In genomic region chr16:4767872-4768548, GRCh38 we compare ENCODE assay signal across 8 cellular contexts. TPM values are rescaled to one million over a fixed set of nuclear protein-coding genes. Genes with fewer than 3 reads are reported as not detected.
DNase-seq lines count a peak whose midpoint lies in the region; ATAC-seq, FAIRE-seq and TF ChIP-seq lines count a peak whose summit lies in the region.

No MANE protein-coding gene starts in this region.

- no peaks in the 10 kb centered on the region for H3K9me3 ChIP-seq in BLaER1 treated with 17β-estradiol and CSF1 and Interleukin-3, amounts not matched to agents 10 nM and 100 nM (replicated peaks in 1 of 11)
- H3K9me3 ChIP-seq in endothelial cell of umbilical vein (replicated peaks; ENCODE audit: control insufficient read depth, insufficient read depth, low read length) (no peaks in the 10 kb centered on the region), neural progenitor cell (ENCODE audit: low read depth) (no peaks in the 10 kb centered on the region)

- H2AFZ ChIP-seq in endothelial cell of umbilical vein (ENCODE audit: low read depth, low read length) (peak overlapping the region; percentile 80), neural progenitor cell (replicated peaks) (peak overlapping the region; percentile 68)

- peaks cover 21% of the 10 kb centered on the region for H3F3A ChIP-seq in neural progenitor cell (ENCODE audit: low read depth)

- H3K4me3 Mint-ChIP-seq in neural progenitor cell = peak overlapping the region; percentile 86

- peaks cover 22% of the 10 kb centered on the region for H3K4me1 Mint-ChIP-seq in neural progenitor cell

- H3K9me3 Mint-ChIP-seq in neural progenitor cell = no peaks in the 10 kb centered on the region

- no peak for TF ChIP-seq CTCF in endothelial cell of umbilical vein (IDR thresholded peaks at IDR 0.05; ENCODE audit: extremely low read depth in 1 of 2, insufficient read depth in 1 of 2, low read depth in 1 of 2, low read length in 2 of 2)
- no peak for TF ChIP-seq CTCF in neural progenitor cell (IDR thresholded peaks at IDR 0.05)

- POLR2A ChIA-PET in endothelial cell of umbilical vein (lab: Charles Lee) = interaction anchor here (1.0 kb wide), 1 partner anchor 35 kb away, joined by 3 read pairs; the partner anchor contains the start of gene ROGDI

- H3K9me1 ChIP-seq in endothelial cell of umbilical vein (replicated peaks; ENCODE audit: control insufficient read depth, extremely low read depth, insufficient read depth, low read length) = no peaks in the 10 kb centered on the region

- H3K4me3 ChIP-seq in BLaER1 treated with 17β-estradiol and CSF1 and Interleukin-3, amounts not matched to agents 10 nM and 100 nM = peak overlapping the region; percentile 47 to 99 (median 56)
- peak overlapping the region; percentile 14 to 68 (median 51) for H3K4me3 ChIP-seq in endothelial cell of umbilical vein (replicated peaks in 1 of 3; ENCODE audit: insufficient read depth in 1 of 3, low read depth in 1 of 3, low read length in 3 of 3)
- H3K4me3 ChIP-seq in neural progenitor cell = peak overlapping the region; percentile 93

- H3K27me3 Mint-ChIP-seq in neural progenitor cell (ENCODE audit: insufficient read depth, low read depth) = peaks cover 3% of the 10 kb centered on the region

- H3K79me2 ChIP-seq in endothelial cell of umbilical vein (ENCODE audit: control insufficient read depth, insufficient read depth, low read length) = peaks cover 12% of the 10 kb centered on the region
- H3K79me2 ChIP-seq in neural progenitor cell (ENCODE audit: low read depth) = peaks cover 17% of the 10 kb centered on the region

- TF ChIP-seq POLR2A in endothelial cell of umbilical vein (IDR thresholded peaks at IDR 0.05; ENCODE audit: low read depth, low read length) = no peak

- H3K27ac Mint-ChIP-seq in neural progenitor cell = peak overlapping the region; percentile 90

- peaks cover 22 to 28% (median 25%) of the 10 kb centered on the region in 11 experiments for H3K36me3 ChIP-seq in BLaER1 treated with 17β-estradiol and CSF1 and Interleukin-3, amounts not matched to agents 10 nM and 100 nM
- H3K36me3 ChIP-seq in endothelial cell of umbilical vein (ENCODE audit: control insufficient read depth in 2 of 2, extremely low read depth in 1 of 2, insufficient read depth in 2 of 2, low read length in 2 of 2) (peaks cover 0 to 13% of the 10 kb centered on the region in 2 experiments), neural progenitor cell (no peaks in the 10 kb centered on the region)

- BruUV-seq in endothelial cell of umbilical vein (replicated peaks; lab: Mats Ljungman, UMichigan) = no TSS peak

- peak; percentile 8 for ATAC-seq in GM21447 (IDR thresholded peaks at IDR 0.05; ENCODE audit: unreplicated experiment)
- ATAC-seq in HG03175 (IDR thresholded peaks at IDR 0.05; ENCODE audit: unreplicated experiment) = no peak

- peak overlapping the region in 9 of 11 experiments; percentile 36 to 94 (median 58); a peak in 16 of 22 replicates for H3K27ac ChIP-seq in BLaER1 treated with 17β-estradiol and CSF1 and Interleukin-3, amounts not matched to agents 10 nM and 100 nM
- peak overlapping the region; percentile 33 for H3K27ac ChIP-seq in endothelial cell of umbilical vein (ENCODE audit: insufficient read depth, low read depth, low read length)
- no peak overlapping the region for H3K27ac ChIP-seq in neural progenitor cell

- H3K27me3 ChIP-seq in BLaER1 treated with 17β-estradiol and CSF1 and Interleukin-3, amounts not matched to agents 10 nM and 100 nM = no peaks in the 10 kb centered on the region
- H3K27me3 ChIP-seq in endothelial cell of umbilical vein (ENCODE audit: control insufficient read depth in 2 of 2, insufficient read depth in 2 of 2, low read length in 2 of 2) = no peaks in the 10 kb centered on the region
- H3K27me3 ChIP-seq in neural progenitor cell = no peaks in the 10 kb centered on the region

- peak overlapping the region; percentile 43 to 96 (median 57); a peak in 21 of 22 replicates for H3K9ac ChIP-seq in BLaER1 treated with 17β-estradiol and CSF1 and Interleukin-3, amounts not matched to agents 10 nM and 100 nM
- peak overlapping the region; percentile 53 for H3K9ac ChIP-seq in endothelial cell of umbilical vein (replicated peaks; ENCODE audit: extremely low read depth, insufficient read depth, low read length)
- H3K9ac ChIP-seq in neural progenitor cell = no peak overlapping the region

- FAIRE-seq in endothelial cell of umbilical vein (lab: Jason Lieb, UNC) = no peak

- CTCF ChIA-PET in endothelial cell of umbilical vein (lab: Charles Lee) = interaction anchor here (0.9 to 1.4 kb wide), 3 partner anchors 34 to 189 kb away, joined by 3 to 6 read pairs (median 3); partner anchors contain the start of genes ANKS3, DNAAF8 and ROGDI

- H4K20me1 ChIP-seq in BLaER1 treated with 17β-estradiol and CSF1 and Interleukin-3, amounts not matched to agents 10 nM and 100 nM = peaks cover 0 to 32% (median 11%) of the 10 kb centered on the region in 11 experiments; a peak in 11 of 22 replicates
- no peaks in the 10 kb centered on the region for H4K20me1 ChIP-seq in endothelial cell of umbilical vein (replicated peaks; ENCODE audit: control insufficient read depth, extremely low read depth, insufficient read depth, low read length)
- no peaks in the 10 kb centered on the region for H4K20me1 ChIP-seq in neural progenitor cell (ENCODE audit: low read depth)

- H3K36me3 Mint-ChIP-seq in neural progenitor cell = no peaks in the 10 kb centered on the region

- peak overlapping the region; percentile 85 to 99 (median 93) for H3K4me2 ChIP-seq in BLaER1 treated with 17β-estradiol and CSF1 and Interleukin-3, amounts not matched to agents 10 nM and 100 nM
- H3K4me2 ChIP-seq in endothelial cell of umbilical vein (ENCODE audit: insufficient read depth, low read length) = peak overlapping the region; percentile 90
- peak overlapping the region; percentile 89 for H3K4me2 ChIP-seq in neural progenitor cell

- dilution Hi-C loops in endothelial cell of umbilical vein (cut with MboI; ENCODE audit: extremely low pct_ligation_motif_present, low sequenced_read_pairs) = no loop called here

- DNase-seq in RPMI7951 (ENCODE audit: low read depth) (peak; percentile 55), endothelial cell of umbilical vein (ENCODE audit: low read depth, low spot score) (no peak), neural progenitor cell (ENCODE audit: low spot score) (no peak), activated gamma-delta T cell treated with Interleukin-2 at 50 U/mL for 16 hours (no peak)
- DNase-seq in stimulated activated CD4-positive, alpha-beta T cell treated with anti-CD3 and anti-CD28 coated beads, Interleukin-4, amount 100 ng/mL, for 4 hours = no peak

- H3K4me1 ChIP-seq in BLaER1 treated with 17β-estradiol and CSF1 and Interleukin-3, amounts not matched to agents 10 nM and 100 nM = peaks cover 31 to 50% (median 39%) of the 10 kb centered on the region in 10 experiments
- H3K4me1 ChIP-seq in endothelial cell of umbilical vein (ENCODE audit: control insufficient read depth, extremely low read depth, insufficient read depth, low read length) (peaks cover 15% of the 10 kb centered on the region), neural progenitor cell (no peaks in the 10 kb centered on the region)

- intact Hi-C loops in endothelial cell of umbilical vein (cut with micrococcal nuclease) = loop anchor here (1.0 to 2.0 kb wide), 3 partner anchors 34 to 189 kb away; partner anchors contain the start of genes ANKS3, DNAAF8 and ROGDI

RNA-seq across cellular contexts. Expression of gene ZNF500, which starts 1.0 kb away (rescaled TPM):
- total RNA-seq in RPMI7951 (2014; rRNA removed; shearing (Covaris generic)) = 5.2 and 5.4 TPM in 2 replicates
- 12.2 and 13.5 TPM in 2 replicates for total RNA-seq in endothelial cell of umbilical vein
- 8.6 and 12.8 TPM in 2 replicates for polyA plus RNA-seq in endothelial cell of umbilical vein
- 5.2 and 6.2 TPM in 2 replicates for polyA plus RNA-seq in endothelial cell of umbilical vein (2011; cell fraction: cytosol; rRNA removed)
- polyA plus RNA-seq in endothelial cell of umbilical vein (2011; cell fraction: nucleus; rRNA removed) = 13.1 and 14.2 TPM in 2 replicates
- polyA plus RNA-seq in endothelial cell of umbilical vein (2012) = 4.7 and 5.1 TPM in 2 replicates
- 6.4 and 10.3 TPM in 2 replicates for polyA minus RNA-seq in endothelial cell of umbilical vein
- 6.5 TPM for polyA minus RNA-seq in endothelial cell of umbilical vein (2011; cell fraction: cytosol; rRNA and poly(A)+ RNA removed)
- polyA minus RNA-seq in endothelial cell of umbilical vein (2011; cell fraction: nucleus; rRNA and poly(A)+ RNA removed) = 5.6 and 7.4 TPM in 2 replicates
- total RNA-seq in neural progenitor cell (ENCODE audit: low replicate concordance) = 4.2 and 17.9 TPM in 2 replicates

RNA-seq across cellular contexts. Expression of gene SEPTIN12, which starts 20.1 kb away (rescaled TPM):
- not detected in 2 replicates for total RNA-seq in RPMI7951 (2014; rRNA removed; shearing (Covaris generic))
- total RNA-seq in endothelial cell of umbilical vein (not detected in 2 replicates), neural progenitor cell (ENCODE audit: low replicate concordance) (not detected in 2 replicates)
- polyA plus RNA-seq in endothelial cell of umbilical vein = not detected in 2 replicates
- not detected in 2 replicates for polyA plus RNA-seq in endothelial cell of umbilical vein (2011; cell fraction: cytosol; rRNA removed)
- 0.45 TPM in 1 of 2 replicates, not detected in the other for polyA plus RNA-seq in endothelial cell of umbilical vein (2011; cell fraction: nucleus; rRNA removed)
- polyA plus RNA-seq in endothelial cell of umbilical vein (2012) = not detected in 2 replicates
- not detected in 2 replicates for polyA minus RNA-seq in endothelial cell of umbilical vein
- not detected for polyA minus RNA-seq in endothelial cell of umbilical vein (2011; cell fraction: cytosol; rRNA and poly(A)+ RNA removed)
- polyA minus RNA-seq in endothelial cell of umbilical vein (2011; cell fraction: nucleus; rRNA and poly(A)+ RNA removed) = not detected in 2 replicates

RNA-seq across cellular contexts. Expression of gene SMIM22, which starts 27.2 kb away (rescaled TPM):
- total RNA-seq in RPMI7951 (2014; rRNA removed; shearing (Covaris generic)) = not detected in 2 replicates
- not detected in 2 replicates for total RNA-seq in endothelial cell of umbilical vein
- not detected in 2 replicates for polyA plus RNA-seq in endothelial cell of umbilical vein
- polyA plus RNA-seq in endothelial cell of umbilical vein (2011; cell fraction: cytosol; rRNA removed) = not detected in 2 replicates
- polyA plus RNA-seq in endothelial cell of umbilical vein (2011; cell fraction: nucleus; rRNA removed) = not detected in 2 replicates
- polyA plus RNA-seq in endothelial cell of umbilical vein (2012) = not detected in 2 replicates
- not detected in 2 replicates for polyA minus RNA-seq in endothelial cell of umbilical vein
- polyA minus RNA-seq in endothelial cell of umbilical vein (2011; cell fraction: cytosol; rRNA and poly(A)+ RNA removed) = not detected
- not detected in 2 replicates for polyA minus RNA-seq in endothelial cell of umbilical vein (2011; cell fraction: nucleus; rRNA and poly(A)+ RNA removed)
- total RNA-seq in neural progenitor cell (ENCODE audit: low replicate concordance) = not detected in 2 replicates

RNA-seq across cellular contexts. Expression of gene DNAAF8, which starts 33.7 kb away (rescaled TPM):
- 0.36 and 0.49 TPM in 2 replicates for total RNA-seq in RPMI7951 (2014; rRNA removed; shearing (Covaris generic))
- total RNA-seq in endothelial cell of umbilical vein (1.0 TPM in 1 of 2 replicates, not detected in the other), neural progenitor cell (ENCODE audit: low replicate concordance) (not detected in 2 replicates)
- polyA plus RNA-seq in endothelial cell of umbilical vein = 0.49 and 0.58 TPM in 2 replicates
- polyA plus RNA-seq in endothelial cell of umbilical vein (2011; cell fraction: cytosol; rRNA removed) = 0.49 and 0.61 TPM in 2 replicates
- polyA plus RNA-seq in endothelial cell of umbilical vein (2011; cell fraction: nucleus; rRNA removed) = 0.07 and 0.17 TPM in 2 replicates
- polyA plus RNA-seq in endothelial cell of umbilical vein (2012) = 0.30 and 0.52 TPM in 2 replicates
- 0.24 and 1.00 TPM in 2 replicates for polyA minus RNA-seq in endothelial cell of umbilical vein
- polyA minus RNA-seq in endothelial cell of umbilical vein (2011; cell fraction: cytosol; rRNA and poly(A)+ RNA removed) = not detected
- polyA minus RNA-seq in endothelial cell of umbilical vein (2011; cell fraction: nucleus; rRNA and poly(A)+ RNA removed) = not detected in 2 replicates

RNA-seq across cellular contexts. Expression of gene ANKS3, which starts 33.9 kb away (rescaled TPM):
- 8.9 and 10.6 TPM in 2 replicates for total RNA-seq in RPMI7951 (2014; rRNA removed; shearing (Covaris generic))
- 22.5 and 24.0 TPM in 2 replicates for total RNA-seq in endothelial cell of umbilical vein
- 13.9 and 14.2 TPM in 2 replicates for polyA plus RNA-seq in endothelial cell of umbilical vein
- 7.1 and 10.2 TPM in 2 replicates for polyA plus RNA-seq in endothelial cell of umbilical vein (2011; cell fraction: cytosol; rRNA removed)
- 64.7 and 66.4 TPM in 2 replicates for polyA plus RNA-seq in endothelial cell of umbilical vein (2011; cell fraction: nucleus; rRNA removed)
- 5.7 and 9.6 TPM in 2 replicates for polyA plus RNA-seq in endothelial cell of umbilical vein (2012)
- 22.7 and 26.9 TPM in 2 replicates for polyA minus RNA-seq in endothelial cell of umbilical vein
- 7.1 TPM for polyA minus RNA-seq in endothelial cell of umbilical vein (2011; cell fraction: cytosol; rRNA and poly(A)+ RNA removed)
- polyA minus RNA-seq in endothelial cell of umbilical vein (2011; cell fraction: nucleus; rRNA and poly(A)+ RNA removed) = 28.4 and 29.0 TPM in 2 replicates
- 20.6 and 32.7 TPM in 2 replicates for total RNA-seq in neural progenitor cell (ENCODE audit: low replicate concordance)
